Comparison of ENCODE assay signal across 1 cellular context in genomic region chr13:48231948-48232347, GRCh38.
TF ChIP-seq lines count a peak whose summit lies in the region.

No MANE protein-coding gene starts in this region.

TF ChIP-seq in SK-N-SH, 30 proteins besides CTCF, POLR2A, EP300 and RAD21 (continued from another document):
- no peak for TF ChIP-seq TAF1 (IDR thresholded peaks at IDR 0.05; ENCODE audit: borderline replicate concordance, low read depth, low read length)
- TF ChIP-seq CHD2 (IDR thresholded peaks at IDR 0.05; ENCODE audit: low read length, partially characterized antibody) = no peak
- TF ChIP-seq JUND (IDR thresholded peaks at IDR 0.05) = no peak
